Comparison of ENCODE assay signal across 8 cellular contexts in genomic region chr19:2327773-2328400, GRCh38. TPM values are rescaled to one million over a fixed set of nuclear protein-coding genes. Genes with fewer than 3 reads are reported as not detected.
A peak's percentile ranks its signal among the peaks of the same experiment; 100 is the strongest.
DNase-seq lines count a peak whose midpoint lies in the region; ATAC-seq and TF ChIP-seq lines count a peak whose summit lies in the region.

No MANE protein-coding gene starts in this region.

- H3K4me3 Mint-ChIP-seq in activated naive CD8-positive, alpha-beta T cell treated with anti-CD3 and anti-CD28 coated beads, Interleukin-2, amount 10 ng/mL, durations not matched to agents 7 days and 5 days: peak overlapping the region; percentile 100

- ATAC-seq in RWPE2 (ENCODE audit: low read depth): peak; percentile 56
- ATAC-seq in activated naive CD8-positive, alpha-beta T cell treated with anti-CD3 and anti-CD28 coated beads, Interleukin-2, amount 10 ng/mL, durations not matched to agents 7 days and 5 days (ENCODE audit: low read depth): peak; percentile 69
- ATAC-seq in left cardiac atrium: peak; percentile 19 to 58
- no peak for ATAC-seq in GM21825 (IDR thresholded peaks at IDR 0.05; ENCODE audit: unreplicated experiment)

- peaks cover 53% of the 10 kb centered on the region for H3K4me1 Mint-ChIP-seq in activated naive CD8-positive, alpha-beta T cell treated with anti-CD3 and anti-CD28 coated beads, Interleukin-2, amount 10 ng/mL, durations not matched to agents 7 days and 5 days

- intact Hi-C loops in left cardiac atrium (cut with DNase I): no loop called here

- H3K27me3 Mint-ChIP-seq in activated naive CD8-positive, alpha-beta T cell treated with anti-CD3 and anti-CD28 coated beads, Interleukin-2, amount 10 ng/mL, durations not matched to agents 7 days and 5 days: no peaks in the 10 kb centered on the region

- H3K27ac Mint-ChIP-seq in activated naive CD8-positive, alpha-beta T cell treated with anti-CD3 and anti-CD28 coated beads, Interleukin-2, amount 10 ng/mL, durations not matched to agents 7 days and 5 days: peak overlapping the region; percentile 100

- no peaks in the 10 kb centered on the region for H3K9me3 ChIP-seq in RWPE2 (ENCODE audit: severe bottlenecking)

- H3K27ac ChIP-seq in RWPE2 (ENCODE audit: poor library complexity, severe bottlenecking) (peak overlapping the region; percentile 64), rectal smooth muscle tissue (ENCODE audit: low read depth, low read length) (peak overlapping the region; percentile 39)

- TF ChIP-seq CTCF in RWPE2 (IDR thresholded peaks at IDR 0.05; ENCODE audit: poor library complexity, severe bottlenecking): no peak

- no peaks in the 10 kb centered on the region for H3K4me1 ChIP-seq in RWPE2 (ENCODE audit: insufficient read depth, poor library complexity, severe bottlenecking)
- H3K4me1 ChIP-seq in rectal smooth muscle tissue (ENCODE audit: control insufficient read depth, insufficient read depth, low read length): peaks cover 13% of the 10 kb centered on the region

- H3K4me3 ChIP-seq in RWPE2 (ENCODE audit: severe bottlenecking): peak overlapping the region; percentile 60
- H3K4me3 ChIP-seq in rectal smooth muscle tissue (ENCODE audit: low read length): peak overlapping the region; percentile 96

- H3K36me3 Mint-ChIP-seq in activated naive CD8-positive, alpha-beta T cell treated with anti-CD3 and anti-CD28 coated beads, Interleukin-2, amount 10 ng/mL, durations not matched to agents 7 days and 5 days: peaks cover 10% of the 10 kb centered on the region

- peaks cover 13% of the 10 kb centered on the region for H3K36me3 ChIP-seq in RWPE2 (ENCODE audit: low read depth)
- peaks cover 6% of the 10 kb centered on the region for H3K36me3 ChIP-seq in rectal smooth muscle tissue (ENCODE audit: control insufficient read depth, insufficient read depth, low read length)

- peak overlapping the region; percentile 72 for H3K9ac ChIP-seq in rectal smooth muscle tissue (ENCODE audit: low read length)

- POLR2A ChIA-PET in activated naive CD8-positive, alpha-beta T cell treated with anti-CD3 and anti-CD28 coated beads, Interleukin-2, amount 10 ng/mL, durations not matched to agents 7 days and 5 days (lab: Charles Lee): interaction anchor here (0.6 to 2.7 kb wide), 20 partner anchors 9 to 853 kb away, joined by 3 to 12 read pairs (median 3); partner anchors contain the start of genes GADD45B, LMNB2 and PLEKHJ1

- DNase-seq in DMS153 treated with DMSO at 0.1 percent for 48 hours (lab: John Stamatoyannopoulos, UW; ENCODE audit: unreplicated experiment) (peak; percentile 35), HPDE6-E6E7 (ENCODE audit: extremely low spot score) (peak; percentile 49), RWPE2 (ENCODE audit: low spot score) (no peak), left cardiac atrium (no peak), GOT3 (lab: John Stamatoyannopoulos, UW) (no peak)
- DNase-seq in activated naive CD8-positive, alpha-beta T cell treated with anti-CD3 and anti-CD28 coated beads, Interleukin-2, amount 10 ng/mL, durations not matched to agents 7 days and 5 days: peak; percentile 63

- H3K27me3 ChIP-seq in RWPE2 (ENCODE audit: insufficient read depth, poor library complexity, severe bottlenecking): no peaks in the 10 kb centered on the region
- no peaks in the 10 kb centered on the region for H3K27me3 ChIP-seq in rectal smooth muscle tissue (ENCODE audit: control insufficient read depth, insufficient read depth, low read length)

- H3K9me3 Mint-ChIP-seq in activated naive CD8-positive, alpha-beta T cell treated with anti-CD3 and anti-CD28 coated beads, Interleukin-2, amount 10 ng/mL, durations not matched to agents 7 days and 5 days: no peaks in the 10 kb centered on the region

RNA-seq across cellular contexts. Expression of gene LSM7, which starts 0.5 kb away (rescaled TPM):
- 100 to 1,000 TPM; 111 to 125 TPM for total RNA-seq in activated naive CD8-positive, alpha-beta T cell treated with anti-CD3 and anti-CD28 coated beads, Interleukin-2, amount 10 ng/mL, durations not matched to agents 7 days and 5 days
- 10 to 100 TPM; 43.6 to 47.7 TPM for total RNA-seq in left cardiac atrium

RNA-seq across cellular contexts. Expression of gene SPPL2B, which starts 0.6 kb away (rescaled TPM):
- 100 to 1,000 TPM in 1 of 2 experiments, 10 to 100 TPM in 1; 90.6 to 101 TPM for total RNA-seq in activated naive CD8-positive, alpha-beta T cell treated with anti-CD3 and anti-CD28 coated beads, Interleukin-2, amount 10 ng/mL, durations not matched to agents 7 days and 5 days
- 10 to 100 TPM; 22.9 to 33.7 TPM for total RNA-seq in left cardiac atrium

RNA-seq across cellular contexts. Expression of gene LINGO3, which starts 19.9 kb away (rescaled TPM):
- under 1 TPM; 0.69 to 0.82 TPM for total RNA-seq in activated naive CD8-positive, alpha-beta T cell treated with anti-CD3 and anti-CD28 coated beads, Interleukin-2, amount 10 ng/mL, durations not matched to agents 7 days and 5 days
- total RNA-seq in left cardiac atrium: not detected

RNA-seq across cellular contexts. Expression of gene TMPRSS9, which starts 32.2 kb away (rescaled TPM):
- under 1 TPM in 1 of 2 experiments, not detected in 1; 0.22 TPM for total RNA-seq in activated naive CD8-positive, alpha-beta T cell treated with anti-CD3 and anti-CD28 coated beads, Interleukin-2, amount 10 ng/mL, durations not matched to agents 7 days and 5 days
- total RNA-seq in left cardiac atrium: not detected

RNA-seq across cellular contexts. Expression of gene PEAK3, which starts 45.9 kb away (rescaled TPM):
- under 1 TPM in 1 of 2 experiments, not detected in 1; 0.14 TPM for total RNA-seq in activated naive CD8-positive, alpha-beta T cell treated with anti-CD3 and anti-CD28 coated beads, Interleukin-2, amount 10 ng/mL, durations not matched to agents 7 days and 5 days
- 1 to 10 TPM; 1.0 to 2.3 TPM for total RNA-seq in left cardiac atrium

Comparison
In these comparisons a context has a peak if more than half of its experiments do, and no peak if none do; other contexts are left out.
1. DNase-seq: peak in DMS153 treated with DMSO at 0.1 percent for 48 hours (single experiment), HPDE6-E6E7 (single experiment) and activated naive CD8-positive, alpha-beta T cell treated with anti-CD3 and anti-CD28 coated beads, Interleukin-2, amount 10 ng/mL, durations not matched to agents 7 days and 5 days (single experiment); none in RWPE2 (single experiment), left cardiac atrium (single experiment) and GOT3 (single experiment).